1 cellular context compared by ENCODE assay signal in the genomic region with DNA sequence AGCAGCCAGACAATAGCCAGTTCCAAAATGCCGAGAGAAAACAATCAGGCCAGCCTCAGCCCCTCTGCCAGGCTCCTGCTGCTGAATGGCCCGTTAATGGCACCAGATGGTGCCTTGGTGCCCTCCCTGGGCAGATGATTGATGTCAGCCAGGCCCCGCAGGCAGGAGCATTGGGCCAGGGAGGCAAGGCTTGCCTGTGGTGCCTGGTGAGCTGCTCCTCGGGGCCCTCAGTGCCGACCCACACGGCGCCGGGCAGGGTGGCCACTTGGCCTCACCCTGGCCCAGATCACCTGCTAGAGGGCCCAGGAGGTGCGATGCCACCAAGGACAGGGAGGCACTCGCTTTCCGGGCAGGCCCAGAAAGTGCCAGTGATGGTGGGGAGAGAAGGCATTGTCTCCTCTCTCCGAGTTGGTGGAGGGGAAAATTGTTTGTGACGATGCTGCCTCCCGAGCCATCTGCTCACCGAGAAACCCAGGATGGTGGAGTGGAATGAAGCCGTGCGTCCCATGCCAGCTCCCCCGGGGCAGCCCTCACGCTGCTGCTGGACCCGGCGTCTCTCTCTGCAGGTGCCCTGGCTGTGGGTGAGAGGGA.
TF ChIP-seq lines count a peak whose summit lies in the region.

No MANE protein-coding gene starts in this region.

TF ChIP-seq in H1, 55 proteins besides CTCF, POLR2A, EP300 and RAD21:
- TF ChIP-seq HDAC6 (IDR thresholded peaks at IDR 0.05; ENCODE audit: low read depth, low read length) (no peak), RNF2 (IDR thresholded peaks at IDR 0.05; ENCODE audit: borderline replicate concordance, low read depth, low read length, missing control alignments, poor library complexity, severe bottlenecking) (no peak), BRCA1 (IDR thresholded peaks at IDR 0.05; ENCODE audit: low read depth, low read length) (no peak), KDM5A (IDR thresholded peaks at IDR 0.05; ENCODE audit: low read length) (no peak), KDM1A (IDR thresholded peaks at IDR 0.05; ENCODE audit: borderline replicate concordance, low read length) (no peak), YY1 (IDR thresholded peaks at IDR 0.05; ENCODE audit: low read depth, low read length) (no peak)
TF ChIP-seq in H1: peak in this region for 0.
